In genomic region chr16:24731722-24732419, GRCh38 we compare ENCODE assay signal across 1 cellular context.
TF ChIP-seq lines count a peak whose summit lies in the region.

No MANE protein-coding gene starts in this region.

TF ChIP-seq in HepG2, 621 proteins besides CTCF, POLR2A, EP300 and RAD21 (continued from another document and continues in another):
- TF ChIP-seq DMTF1 (CRISPR knock-in tag; IDR thresholded peaks at IDR 0.05) = no peak
- no peak for TF ChIP-seq THYN1 (CRISPR knock-in tag; IDR thresholded peaks at IDR 0.05; ENCODE audit: borderline replicate concordance, low read depth)
- TF ChIP-seq, protein P1, sequence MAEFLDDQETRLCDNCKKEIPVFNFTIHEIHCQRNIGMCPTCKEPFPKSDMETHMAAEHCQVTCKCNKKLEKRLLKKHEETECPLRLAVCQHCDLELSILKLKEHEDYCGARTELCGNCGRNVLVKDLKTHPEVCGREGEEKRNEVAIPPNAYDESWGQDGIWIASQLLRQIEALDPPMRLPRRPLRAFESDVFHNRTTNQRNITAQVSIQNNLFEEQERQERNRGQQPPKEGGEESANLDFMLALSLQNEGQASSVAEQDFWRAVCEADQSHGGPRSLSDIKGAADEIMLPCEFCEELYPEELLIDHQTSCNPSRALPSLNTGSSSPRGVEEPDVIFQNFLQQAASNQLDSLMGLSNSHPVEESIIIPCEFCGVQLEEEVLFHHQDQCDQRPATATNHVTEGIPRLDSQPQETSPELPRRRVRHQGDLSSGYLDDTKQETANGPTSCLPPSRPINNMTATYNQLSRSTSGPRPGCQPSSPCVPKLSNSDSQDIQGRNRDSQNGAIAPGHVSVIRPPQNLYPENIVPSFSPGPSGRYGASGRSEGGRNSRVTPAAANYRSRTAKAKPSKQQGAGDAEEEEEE (CRISPR knock-in tag; IDR thresholded peaks at IDR 0.05; ENCODE audit: borderline replicate concordance) = no peak
- TF ChIP-seq TIGD3 (CRISPR knock-in tag; IDR thresholded peaks at IDR 0.05; ENCODE audit: borderline replicate concordance) = no peak
- no peak for TF ChIP-seq ZSCAN25 (CRISPR knock-in tag; IDR thresholded peaks at IDR 0.05)
- no peak for TF ChIP-seq MAFK (conservative IDR thresholded peaks at IDR 0.05 in 1 of 2, IDR thresholded peaks at IDR 0.05 in 1 of 2; ENCODE audit: low read length in 2 of 2)
- no peak for TF ChIP-seq NFE2L1 (CRISPR knock-in tag; IDR thresholded peaks at IDR 0.05; ENCODE audit: borderline replicate concordance)
- TF ChIP-seq ZNF230 (CRISPR knock-in tag; IDR thresholded peaks at IDR 0.05) = no peak
- TF ChIP-seq, protein P2, sequence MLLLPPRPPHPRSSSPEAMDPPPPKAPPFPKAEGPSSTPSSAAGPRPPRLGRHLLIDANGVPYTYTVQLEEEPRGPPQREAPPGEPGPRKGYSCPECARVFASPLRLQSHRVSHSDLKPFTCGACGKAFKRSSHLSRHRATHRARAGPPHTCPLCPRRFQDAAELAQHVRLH (CRISPR knock-in tag; IDR thresholded peaks at IDR 0.05; ENCODE audit: borderline replicate concordance, low read depth) = no peak
- TF ChIP-seq ZFP82 (CRISPR knock-in tag; IDR thresholded peaks at IDR 0.05; ENCODE audit: borderline replicate concordance) = no peak
- TF ChIP-seq NR2F6 (IDR thresholded peaks at IDR 0.05) = peak; percentile 63
- TF ChIP-seq NR2F6 (CRISPR knock-in tag; IDR thresholded peaks at IDR 0.05) = peak; percentile 63; the same call in 1 of the 2 replicates
- no peak for TF ChIP-seq NFRKB (IDR thresholded peaks at IDR 0.05)
- no peak for TF ChIP-seq KLF9 (CRISPR knock-in tag; IDR thresholded peaks at IDR 0.05; ENCODE audit: low read depth)
- no peak for TF ChIP-seq ISX (CRISPR knock-in tag; conservative IDR thresholded peaks at IDR 0.05)
- no peak for TF ChIP-seq ZNF281 (CRISPR knock-in tag; IDR thresholded peaks at IDR 0.05; ENCODE audit: borderline replicate concordance)
- no peak for TF ChIP-seq EHMT2 (IDR thresholded peaks at IDR 0.05; ENCODE audit: borderline replicate concordance, low read depth, low read length)
- TF ChIP-seq ZBTB10 (CRISPR knock-in tag; IDR thresholded peaks at IDR 0.05; ENCODE audit: borderline replicate concordance) = no peak
- no peak for TF ChIP-seq NRL (CRISPR knock-in tag; IDR thresholded peaks at IDR 0.05; ENCODE audit: borderline replicate concordance)
- no peak; the same call in 1 of the 2 replicates for TF ChIP-seq ZNF788 (CRISPR knock-in tag; IDR thresholded peaks at IDR 0.05; ENCODE audit: borderline replicate concordance)
- no peak for TF ChIP-seq CBX2 (IDR thresholded peaks at IDR 0.05; ENCODE audit: low read depth, low read length)
- TF ChIP-seq CBX2 (CRISPR knock-in tag; IDR thresholded peaks at IDR 0.05; ENCODE audit: low read depth) = no peak
- no peak; the same call in 1 of the 2 replicates for TF ChIP-seq DPF2 (CRISPR knock-in tag; IDR thresholded peaks at IDR 0.05; ENCODE audit: borderline replicate concordance, low read depth)
- TF ChIP-seq NFE2L2 (IDR thresholded peaks at IDR 0.05; ENCODE audit: low read length) = no peak
- TF ChIP-seq RARA (CRISPR knock-in tag; IDR thresholded peaks at IDR 0.05) = peak; percentile 82
- TF ChIP-seq RBM39 (IDR thresholded peaks at IDR 0.05; ENCODE audit: low read depth, low read length, poor library complexity, severe bottlenecking) = no peak
- no peak for TF ChIP-seq ZBTB26 (CRISPR knock-in tag; IDR thresholded peaks at IDR 0.05; ENCODE audit: borderline replicate concordance)
- TF ChIP-seq JUN (CRISPR knock-in tag; IDR thresholded peaks at IDR 0.05) = no peak
- TF ChIP-seq SP5 (CRISPR knock-in tag; IDR thresholded peaks at IDR 0.05; ENCODE audit: borderline replicate concordance, low read depth) = no peak
- TF ChIP-seq ZMYM4 (CRISPR knock-in tag; IDR thresholded peaks at IDR 0.05) = peak; percentile 82
- no peak for TF ChIP-seq ZNF225 (CRISPR knock-in tag; IDR thresholded peaks at IDR 0.05)
- TF ChIP-seq, protein P3, sequence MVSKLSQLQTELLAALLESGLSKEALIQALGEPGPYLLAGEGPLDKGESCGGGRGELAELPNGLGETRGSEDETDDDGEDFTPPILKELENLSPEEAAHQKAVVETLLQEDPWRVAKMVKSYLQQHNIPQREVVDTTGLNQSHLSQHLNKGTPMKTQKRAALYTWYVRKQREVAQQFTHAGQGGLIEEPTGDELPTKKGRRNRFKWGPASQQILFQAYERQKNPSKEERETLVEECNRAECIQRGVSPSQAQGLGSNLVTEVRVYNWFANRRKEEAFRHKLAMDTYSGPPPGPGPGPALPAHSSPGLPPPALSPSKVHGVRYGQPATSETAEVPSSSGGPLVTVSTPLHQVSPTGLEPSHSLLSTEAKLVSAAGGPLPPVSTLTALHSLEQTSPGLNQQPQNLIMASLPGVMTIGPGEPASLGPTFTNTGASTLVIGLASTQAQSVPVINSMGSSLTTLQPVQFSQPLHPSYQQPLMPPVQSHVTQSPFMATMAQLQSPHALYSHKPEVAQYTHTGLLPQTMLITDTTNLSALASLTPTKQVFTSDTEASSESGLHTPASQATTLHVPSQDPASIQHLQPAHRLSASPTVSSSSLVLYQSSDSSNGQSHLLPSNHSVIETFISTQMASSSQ (IDR thresholded peaks at IDR 0.05; ENCODE audit: low read depth) = no peak
- TF ChIP-seq, protein P3 (CRISPR knock-in tag; IDR thresholded peaks at IDR 0.05; ENCODE audit: borderline replicate concordance) = no peak
- no peak; the same call in 1 of the 2 replicates for TF ChIP-seq POGZ (CRISPR knock-in tag; IDR thresholded peaks at IDR 0.05)
- TF ChIP-seq ZNF563 (CRISPR knock-in tag; IDR thresholded peaks at IDR 0.05) = no peak
- TF ChIP-seq POLR2G (IDR thresholded peaks at IDR 0.05; ENCODE audit: low read depth, low read length) = peak; percentile 62
- TF ChIP-seq ZNF10 (CRISPR knock-in tag; IDR thresholded peaks at IDR 0.05; ENCODE audit: borderline replicate concordance, low read depth) = no peak
- no peak for TF ChIP-seq ZNF704 (CRISPR knock-in tag; IDR thresholded peaks at IDR 0.05; ENCODE audit: borderline replicate concordance)
- TF ChIP-seq ZNF484 (CRISPR knock-in tag; IDR thresholded peaks at IDR 0.05; ENCODE audit: borderline replicate concordance, low read depth) = no peak
- peak; percentile 83 for TF ChIP-seq MIXL1 (CRISPR knock-in tag; IDR thresholded peaks at IDR 0.05)
- TF ChIP-seq MLLT10 (CRISPR knock-in tag; IDR thresholded peaks at IDR 0.05) = no peak
- TF ChIP-seq SMYD3 (CRISPR knock-in tag; IDR thresholded peaks at IDR 0.05) = no peak
